ENCODE assay signal across 23 cellular contexts in the genomic region with DNA sequence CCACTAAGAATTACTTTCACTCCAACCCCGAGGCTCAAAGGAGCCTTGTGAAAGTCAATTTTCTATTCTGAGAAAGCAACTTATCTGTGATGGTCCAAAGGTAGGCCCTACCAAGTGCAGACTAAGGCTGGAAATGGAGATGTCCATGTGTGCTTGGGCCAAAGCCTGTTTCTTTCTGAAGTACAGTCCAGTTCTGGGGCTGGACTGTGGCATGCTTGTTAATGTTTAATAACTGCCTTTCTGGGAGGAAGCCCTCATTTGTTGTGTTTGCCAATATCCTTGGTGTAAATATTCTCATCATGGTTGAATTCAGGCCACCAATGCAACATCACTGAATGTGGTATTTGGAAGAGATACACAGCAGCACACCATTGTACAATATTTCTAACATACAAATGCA.
A peak's percentile ranks its signal among the peaks of the same experiment; 100 is the strongest.
DNase-seq lines count a peak whose midpoint lies in the region; ATAC-seq, FAIRE-seq and TF ChIP-seq lines count a peak whose summit lies in the region.
"Had no signal": no experiment of that assay in that cellular context is flagged by ENCODE, and none has a peak within 500 bp of the region (broad histone marks: within the 10 kb centered on the region; RNA-seq: fewer than 3 reads in every experiment).

No MANE protein-coding gene starts in this region.

- peak overlapping the region; percentile 55 for H3K4me2 ChIP-seq in DOHH2 (ENCODE audit: low read length)
- H3K4me2 ChIP-seq in Karpas-422 (ENCODE audit: low read depth, low read length, poor library complexity, severe bottlenecking): peak overlapping the region; percentile 38
- peak overlapping the region; percentile 54 for H3K4me2 ChIP-seq in SU-DHL-6 (ENCODE audit: low read depth, low read length, poor library complexity, severe bottlenecking)
- H3K4me2 ChIP-seq in HepG2 (ENCODE audit: low read depth, low read length): peak overlapping the region; percentile 16; the same call in 1 of the 2 replicates
- H3K4me2 ChIP-seq: A549; BLaER1 treated with 17β-estradiol and CSF1 and Interleukin-3, amounts not matched to agents 10 nM and 100 nM had no signal

- CTCF ChIA-PET in HepG2 (lab: Yijun Ruan, JAX; ENCODE audit: low intra/inter-chr PET ratio, low total read pairs): no interaction called here

- in situ Hi-C loops in HepG2 (cut with HindIII; ENCODE audit: extremely low pct_ligation_motif_present, low pct_unique_long_range_greater_than_20kb): no loop called here

- peak; percentile 60 for FAIRE-seq in HepG2 (lab: Jason Lieb, UNC)
- FAIRE-seq: A549, D721Med, G401.6, GM12878, H1 had no signal

- peaks cover 85% of the 10 kb centered on the region for H3K4me1 ChIP-seq in DOHH2 (ENCODE audit: control insufficient read depth, low read length)
- peaks cover 86% of the 10 kb centered on the region for H3K4me1 ChIP-seq in Karpas-422 (ENCODE audit: low read length)
- peaks cover 50% of the 10 kb centered on the region for H3K4me1 ChIP-seq in HepG2 (ENCODE audit: insufficient read depth, low read length)
- H3K4me1 ChIP-seq: BE2C had no signal

- H3K27ac ChIP-seq in DOHH2 (ENCODE audit: low read depth, low read length) (peak overlapping the region; percentile 99), Karpas-422 (ENCODE audit: low read length) (peak overlapping the region; percentile 97), SU-DHL-6 (ENCODE audit: low read depth, low read length) (peak overlapping the region; percentile 99), HepG2 (ENCODE audit: extremely low read length, insufficient read depth, low read length) (no peak overlapping the region)
- H3K27ac ChIP-seq: A549; BLaER1 treated with 17β-estradiol and CSF1 and Interleukin-3, amounts not matched to agents 10 nM and 100 nM; GM23248 had no signal

- H3K79me2 ChIP-seq in DOHH2 (ENCODE audit: control insufficient read depth, low read length) (peaks cover 27% of the 10 kb centered on the region), Karpas-422 (ENCODE audit: low read length) (no peaks in the 10 kb centered on the region), SU-DHL-6 (ENCODE audit: insufficient read depth, low read length) (peaks cover 15% of the 10 kb centered on the region; the same call in 1 of the 2 replicates), HepG2 (ENCODE audit: insufficient read depth, low read length) (no peaks in the 10 kb centered on the region)

- intact Hi-C loops in HepG2 (cut with micrococcal nuclease; ENCODE audit: unreplicated experiment): no loop called here

- no peak for TF ChIP-seq POLR2A in HepG2 (IDR thresholded peaks at IDR 0.05; ENCODE audit: insufficient read depth in 1 of 2, low read depth in 2 of 2, low read length in 2 of 2)

- H4K20me1 ChIP-seq in DOHH2 (ENCODE audit: control insufficient read depth, insufficient read depth, low read depth, low read length): no peaks in the 10 kb centered on the region
- H4K20me1 ChIP-seq in Karpas-422 (ENCODE audit: insufficient read depth, low read depth, low read length): no peaks in the 10 kb centered on the region
- H4K20me1 ChIP-seq in SU-DHL-6 (ENCODE audit: low read depth, low read length): no peaks in the 10 kb centered on the region
- no peaks in the 10 kb centered on the region for H4K20me1 ChIP-seq in HepG2 (ENCODE audit: insufficient read depth, low read length)
- H4K20me1 ChIP-seq: BLaER1 treated with 17β-estradiol and CSF1 and Interleukin-3, amounts not matched to agents 10 nM and 100 nM had no signal

- H2AFZ ChIP-seq in Karpas-422 (ENCODE audit: low read length): peak overlapping the region; percentile 34; the same call in 1 of the 2 replicates
- no peak overlapping the region for H2AFZ ChIP-seq in SU-DHL-6 (ENCODE audit: low read depth, low read length, severe bottlenecking)
- no peak overlapping the region for H2AFZ ChIP-seq in HepG2 (ENCODE audit: low read length)
- H2AFZ ChIP-seq: GM23248 had no signal

- peak overlapping the region; percentile 57; the same call in 1 of the 2 replicates for H3K9ac ChIP-seq in Karpas-422 (ENCODE audit: low read length)
- peak overlapping the region; percentile 62 for H3K9ac ChIP-seq in SU-DHL-6 (ENCODE audit: low read length)
- no peak overlapping the region for H3K9ac ChIP-seq in HepG2 (ENCODE audit: insufficient read depth, low read depth, low read length)
- H3K9ac ChIP-seq: BLaER1 treated with 17β-estradiol and CSF1 and Interleukin-3, amounts not matched to agents 10 nM and 100 nM; GM23248 had no signal

- peak; percentile 65 for DNase-seq in Karpas-422
- no peak for DNase-seq in HepG2 (ENCODE audit: low spot score)
- DNase-seq in inferior parietal cortex (ENCODE audit: extremely low spot score): no peak
- DNase-seq in DMS53 treated with DMSO at 0.1 percent for 48 hours (lab: John Stamatoyannopoulos, UW; ENCODE audit: unreplicated experiment): no peak
- DNase-seq: 8988T; ACHN; BE2C; CD4-positive, alpha-beta T cell; CD8-positive, alpha-beta memory T cell; DMS 273 treated with DMSO at 0.1 percent for 48 hours; DMS79 treated with DMSO at 0.1 percent for 48 hours; GM23248; H7; HCEC 1CT had no signal

- POLR2A ChIA-PET in HepG2 (lab: Yijun Ruan, JAX): no interaction called here

- H3K9me3 ChIP-seq in DOHH2 (ENCODE audit: control insufficient read depth, insufficient read depth, low read length): peaks cover 16% of the 10 kb centered on the region; the same call in 1 of the 2 replicates
- H3K9me3 ChIP-seq in Karpas-422 (ENCODE audit: low read length): peaks cover 7% of the 10 kb centered on the region; the same call in 1 of the 2 replicates
- peaks cover 9% of the 10 kb centered on the region; the same call in 1 of the 2 replicates for H3K9me3 ChIP-seq in SU-DHL-6 (ENCODE audit: insufficient read depth, low read length)
- peaks cover 14% of the 10 kb centered on the region for H3K9me3 ChIP-seq in HepG2 (ENCODE audit: low read length)
- H3K9me3 ChIP-seq: BE2C had no signal

- H3K27me3 ChIP-seq in DOHH2 (ENCODE audit: control insufficient read depth, low read length): no peaks in the 10 kb centered on the region
- no peaks in the 10 kb centered on the region for H3K27me3 ChIP-seq in Karpas-422 (ENCODE audit: low read length)
- no peaks in the 10 kb centered on the region for H3K27me3 ChIP-seq in SU-DHL-6 (ENCODE audit: low read length)
- H3K27me3 ChIP-seq in HepG2 (ENCODE audit: control insufficient read depth in 1 of 2, insufficient read depth in 2 of 2, low read length in 2 of 2): peaks cover 0 to 1% of the 10 kb centered on the region in 2 experiments; a peak in 1 of 5 replicates
- H3K27me3 ChIP-seq: BE2C; BLaER1 treated with 17β-estradiol and CSF1 and Interleukin-3, amounts not matched to agents 10 nM and 100 nM had no signal

- peaks cover 39% of the 10 kb centered on the region for H3K36me3 ChIP-seq in DOHH2 (ENCODE audit: control insufficient read depth, low read length)
- H3K36me3 ChIP-seq in Karpas-422 (ENCODE audit: insufficient read depth, low read length): peaks cover 8% of the 10 kb centered on the region; the same call in 1 of the 2 replicates
- H3K36me3 ChIP-seq in SU-DHL-6 (ENCODE audit: low read length): peaks cover 11% of the 10 kb centered on the region
- H3K36me3 ChIP-seq in HepG2 (replicated peaks in 1 of 2; ENCODE audit: control insufficient read depth in 1 of 2, insufficient read depth in 2 of 2, low read length in 2 of 2): no peaks in the 10 kb centered on the region
- H3K36me3 ChIP-seq: BE2C had no signal

- H3K4me3 ChIP-seq in DOHH2 (ENCODE audit: low read length) (no peak overlapping the region; the same call in 1 of the 2 replicates), Karpas-422 (ENCODE audit: low read length) (no peak overlapping the region), SU-DHL-6 (ENCODE audit: insufficient read depth, low read length, poor library complexity, severe bottlenecking) (no peak overlapping the region), HepG2 (replicated peaks in 1 of 3; ENCODE audit: insufficient read depth in 1 of 3, low read depth in 2 of 3, low read length in 3 of 3) (no peak overlapping the region)
- H3K4me3 ChIP-seq: A549; BLaER1 treated with 17β-estradiol and CSF1 and Interleukin-3, amounts not matched to agents 10 nM and 100 nM; GM12878; GM23248 had no signal

- TF ChIP-seq RAD21 in HepG2 (CRISPR knock-in tag; IDR thresholded peaks at IDR 0.05): no peak

- no peak for TF ChIP-seq EP300 in HepG2 (IDR thresholded peaks at IDR 0.05; ENCODE audit: low read depth in 2 of 2, low read length in 2 of 2)
- TF ChIP-seq EP300 in HepG2 (CRISPR knock-in tag; IDR thresholded peaks at IDR 0.05; ENCODE audit: borderline replicate concordance): no peak

- H3K9me2 ChIP-seq in DOHH2 (replicated peaks; ENCODE audit: control insufficient read depth, low read length) (no peaks in the 10 kb centered on the region), Karpas-422 (replicated peaks; ENCODE audit: insufficient read depth, low read length) (no peaks in the 10 kb centered on the region), SU-DHL-6 (replicated peaks; ENCODE audit: insufficient read depth, low read length) (no peaks in the 10 kb centered on the region)

- H3F3A ChIP-seq in DOHH2 (ENCODE audit: control insufficient read depth, insufficient read depth) (peaks cover 15% of the 10 kb centered on the region), SU-DHL-6 (ENCODE audit: insufficient read depth) (peaks cover 77% of the 10 kb centered on the region)

- no TSS peak for BruUV-seq in HepG2 (replicated peaks; lab: Mats Ljungman, UMichigan)

- TF ChIP-seq CTCF in DOHH2 (IDR thresholded peaks at IDR 0.05; ENCODE audit: low read depth, low read length, poor library complexity, severe bottlenecking) (no peak), SU-DHL-6 (IDR thresholded peaks at IDR 0.05; ENCODE audit: insufficient read depth, low read length, poor library complexity, severe bottlenecking) (no peak), HepG2 (CRISPR knock-in tag; IDR thresholded peaks at IDR 0.05) (no peak)

- WGBS in HepG2 (ENCODE audit: low lambda C conversion rate): 4% methylated on average over 1 of the region's 1 CpG

- ATAC-seq in HepG2 (peak; percentile 61), GM19023 (IDR thresholded peaks at IDR 0.05; ENCODE audit: unreplicated experiment) (no peak)
- ATAC-seq: A549, GM12878 had no signal
